ENCODE assay signal across 29 cellular contexts in genomic region chr4:99536848-99537247, GRCh38. TPM values are rescaled to one million over a fixed set of nuclear protein-coding genes. Genes with fewer than 3 reads are reported as not detected.
"Had no signal": no experiment of that assay in that cellular context is flagged by ENCODE, and none has a peak within 500 bp of the region (broad histone marks: within the 10 kb centered on the region; RNA-seq: fewer than 3 reads in every experiment).

No MANE protein-coding gene starts in this region.

- H3K36me3 Mint-ChIP-seq: activated naive CD4-positive, alpha-beta T cell treated with anti-CD3 and anti-CD28 coated beads, Interleukin-2, amount 10 ng/mL, durations not matched to agents 7 days and 5 days; stimulated activated naive B cell treated with anti-CD40 and anti-IgM and Interleukin-4, amounts not matched to agents 10 μg/mL and 1 μg/mL and 100 μg/mL, for 72 hours; type B pancreatic cell had no signal

- H3K27me3 Mint-ChIP-seq: type B pancreatic cell had no signal

- DNase-seq: activated B cell treated with CpG ODN at 0.5 μM for 24 hours; activated CD4-positive, alpha-beta T cell treated with anti-CD3 and anti-CD28 coated beads for 36 hours; activated CD4-positive, alpha-beta T cell treated with anti-CD3 and anti-CD28 coated beads, Interleukin-2, amount 50 U/mL, for 4 hours; activated effector memory CD4-positive, alpha-beta T cell treated with Interleukin-2 at 50 U/mL for 16 hours; activated naive CD4-positive, alpha-beta T cell treated with anti-CD3 and anti-CD28 coated beads, Interleukin-2, amount 10 ng/mL, durations not matched to agents 7 days and 5 days; activated T-cell treated with anti-CD3 and anti-CD28 coated beads, Interleukin-2, amount 50 U/mL, for 72 hours; amygdala; colonic mucosa; dorsolateral prefrontal cortex; effector memory CD8-positive, alpha-beta T cell; hippocampal formation; kidney glomerular epithelial cell; left ventricle myocardium inferior; mammary epithelial cell; midbrain; nucleus accumbens; stimulated activated CD4-positive, alpha-beta T cell treated with anti-CD3 and anti-CD28 coated beads, Interleukin-2, amount 100 ng/mL, for 48 hours; stimulated activated CD8-positive, alpha-beta memory T cell treated with anti-CD3 and anti-CD28 coated beads, Interleukin-4, amount 100 ng/mL, for 48 hours; stimulated activated naive B cell treated with anti-CD40 and anti-IgM and Interleukin-4, amounts not matched to agents 10 μg/mL and 1 μg/mL and 100 μg/mL, for 72 hours; T-helper 17 cell had no signal

- H3K4me1 Mint-ChIP-seq: activated B cell treated with CpG ODN at 0.5 μM for 24 hours; activated naive CD4-positive, alpha-beta T cell treated with anti-CD3 and anti-CD28 coated beads, Interleukin-2, amount 10 ng/mL, durations not matched to agents 7 days and 5 days; T-helper 17 cell had no signal

- H3K4me3 Mint-ChIP-seq: activated B cell treated with CpG ODN at 0.5 μM for 24 hours; activated CD4-positive, alpha-beta T cell treated with anti-CD3 and anti-CD28 coated beads for 36 hours; activated naive CD4-positive, alpha-beta T cell treated with anti-CD3 and anti-CD28 coated beads, Interleukin-2, amount 10 ng/mL, durations not matched to agents 7 days and 5 days; activated T-cell treated with anti-CD3 and anti-CD28 coated beads, Interleukin-2, amount 50 U/mL, for 72 hours; effector memory CD8-positive, alpha-beta T cell; stimulated activated naive B cell treated with anti-CD40 and anti-IgM and Interleukin-4, amounts not matched to agents 10 μg/mL and 1 μg/mL and 100 μg/mL, for 72 hours; T-helper 17 cell; type B pancreatic cell had no signal

- H3K9me3 Mint-ChIP-seq: activated B cell treated with CpG ODN at 0.5 μM for 24 hours; activated naive CD4-positive, alpha-beta T cell treated with anti-CD3 and anti-CD28 coated beads, Interleukin-2, amount 10 ng/mL, durations not matched to agents 7 days and 5 days; activated T-cell treated with anti-CD3 and anti-CD28 coated beads, Interleukin-2, amount 50 U/mL, for 72 hours; effector memory CD8-positive, alpha-beta T cell; type B pancreatic cell had no signal

- H3K9me3 ChIP-seq: colonic mucosa, esophagus muscularis mucosa, thoracic aorta had no signal

- H3K27ac ChIP-seq: colonic mucosa, dorsolateral prefrontal cortex, esophagus muscularis mucosa, thoracic aorta had no signal

- H3K4me3 ChIP-seq: colonic mucosa, dorsolateral prefrontal cortex, esophagus muscularis mucosa, left ventricle myocardium inferior, thoracic aorta had no signal

- H3K27ac Mint-ChIP-seq: activated B cell treated with CpG ODN at 0.5 μM for 24 hours; activated CD4-positive, alpha-beta T cell treated with anti-CD3 and anti-CD28 coated beads for 36 hours; activated naive CD4-positive, alpha-beta T cell treated with anti-CD3 and anti-CD28 coated beads, Interleukin-2, amount 10 ng/mL, durations not matched to agents 7 days and 5 days; activated T-cell treated with anti-CD3 and anti-CD28 coated beads, Interleukin-2, amount 50 U/mL, for 72 hours; effector memory CD8-positive, alpha-beta T cell; stimulated activated naive B cell treated with anti-CD40 and anti-IgM and Interleukin-4, amounts not matched to agents 10 μg/mL and 1 μg/mL and 100 μg/mL, for 72 hours; T-helper 17 cell; type B pancreatic cell had no signal

- H3K36me3 ChIP-seq: colonic mucosa, esophagus muscularis mucosa, left ventricle myocardium inferior, thoracic aorta had no signal

- H3K4me1 ChIP-seq: colonic mucosa, esophagus muscularis mucosa, left ventricle myocardium inferior had no signal

- ATAC-seq: activated CD4-positive, alpha-beta T cell treated with anti-CD3 and anti-CD28 coated beads for 36 hours; activated T-cell treated with anti-CD3 and anti-CD28 coated beads, Interleukin-2, amount 50 U/mL, for 72 hours; effector memory CD8-positive, alpha-beta T cell; sciatic nerve; stimulated activated naive B cell treated with anti-CD40 and anti-IgM and Interleukin-4, amounts not matched to agents 10 μg/mL and 1 μg/mL and 100 μg/mL, for 72 hours; T-helper 17 cell had no signal

- H3K27me3 ChIP-seq: colonic mucosa, esophagus muscularis mucosa had no signal

RNA-seq across cellular contexts. Expression of gene C4orf17, which starts 26.0 kb away (rescaled TPM):
- total RNA-seq: activated B cell treated with CpG ODN at 0.5 μM for 24 hours; activated CD4-positive, alpha-beta T cell treated with anti-CD3 and anti-CD28 coated beads for 36 hours; bronchial epithelial cell; colonic mucosa; dorsolateral prefrontal cortex; endothelial cell of umbilical vein; esophagus muscularis mucosa; frontal cortex; left ventricle myocardium inferior; mammary epithelial cell; posterior vena cava; renal cortical epithelial cell; sciatic nerve; T-helper 17 cell; thoracic aorta had no signal

RNA-seq across cellular contexts. Expression of gene MTTP, which starts 37.8 kb away (rescaled TPM):
- total RNA-seq: endothelial cell of umbilical vein, mammary epithelial cell, posterior vena cava, renal cortical epithelial cell, T-helper 17 cell, thoracic aorta had no signal
